ENCODE assay signal across 19 cellular contexts in the genomic region with DNA sequence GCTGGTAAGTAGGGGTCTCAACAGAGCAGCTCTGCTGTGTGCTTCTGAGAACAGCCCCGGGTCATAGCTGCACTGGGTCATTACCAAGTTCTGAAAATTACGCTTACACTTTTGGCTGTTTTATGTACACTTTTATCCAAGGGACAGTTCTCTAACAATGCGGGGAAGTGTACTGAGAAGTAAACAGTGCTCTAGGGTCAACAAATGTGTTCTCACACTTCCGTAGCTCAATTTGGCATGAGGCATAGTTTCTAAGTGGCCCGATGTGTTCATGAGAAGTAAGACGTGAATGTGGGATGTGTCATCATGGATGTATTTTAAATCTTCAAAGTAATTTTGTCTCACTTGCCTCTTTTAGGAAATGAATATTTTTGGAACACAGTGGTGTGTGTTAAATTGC. TPM values are rescaled to one million over a fixed set of nuclear protein-coding genes. Genes with fewer than 3 reads are reported as not detected.
DNase-seq lines count a peak whose midpoint lies in the region; ATAC-seq, FAIRE-seq and TF ChIP-seq lines count a peak whose summit lies in the region.
"Had no signal": no experiment of that assay in that cellular context is flagged by ENCODE, and none has a peak within 500 bp of the region (broad histone marks: within the 10 kb centered on the region; RNA-seq: fewer than 3 reads in every experiment).

No MANE protein-coding gene starts in this region.

- H3K4me1 ChIP-seq in right lobe of liver (no peaks in the 10 kb centered on the region), HepG2 (ENCODE audit: insufficient read depth, low read length) (no peaks in the 10 kb centered on the region), upper lobe of right lung (no peaks in the 10 kb centered on the region)

- H3K4me2 ChIP-seq in HepG2 (ENCODE audit: low read depth, low read length) = no peak overlapping the region
- H3K4me2 ChIP-seq: BLaER1 had no signal

- no peaks in the 10 kb centered on the region for H3K27me3 ChIP-seq in right lobe of liver
- H3K27me3 ChIP-seq in HepG2 (ENCODE audit: control insufficient read depth in 1 of 2, insufficient read depth in 2 of 2, low read length in 2 of 2) = no peaks in the 10 kb centered on the region
- H3K27me3 ChIP-seq in upper lobe of right lung = no peaks in the 10 kb centered on the region
- H3K27me3 ChIP-seq: BLaER1 had no signal

- TF ChIP-seq EP300 in HepG2 (IDR thresholded peaks at IDR 0.05; ENCODE audit: low read depth in 2 of 2, low read length in 2 of 2) = no peak
- no peak for TF ChIP-seq EP300 in HepG2 (CRISPR knock-in tag; IDR thresholded peaks at IDR 0.05; ENCODE audit: borderline replicate concordance)

- intact Hi-C loops in right lobe of liver (cut with DNase I) (no loop called here), HepG2 (cut with micrococcal nuclease; ENCODE audit: unreplicated experiment) (no loop called here), upper lobe of right lung (cut with DNase I) (no loop called here)

- H3K27ac ChIP-seq in right lobe of liver = no peak overlapping the region
- H3K27ac ChIP-seq in HepG2 (ENCODE audit: extremely low read length, insufficient read depth, low read length) = no peak overlapping the region
- H3K27ac ChIP-seq in caudate nucleus (ENCODE audit: low read depth, low read length) = peak overlapping the region; percentile 31
- peak overlapping the region; percentile 17 for H3K27ac ChIP-seq in upper lobe of right lung
- H3K27ac ChIP-seq: BLaER1, GM23248 had no signal

- WGBS in right lobe of liver (ENCODE audit: insufficient coverage, low coverage, low lambda C conversion rate, missing lambda C conversion rate) = 71% methylated on average over 6 of the region's 6 CpGs
- WGBS in HepG2 (ENCODE audit: low lambda C conversion rate) = 93% methylated on average over 6 of the region's 6 CpGs

- H3K4me3 ChIP-seq in right lobe of liver (no peak overlapping the region), HepG2 (replicated peaks in 1 of 3; ENCODE audit: insufficient read depth in 1 of 3, low read depth in 2 of 3, low read length in 3 of 3) (no peak overlapping the region), upper lobe of right lung (no peak overlapping the region)
- H3K4me3 ChIP-seq: BLaER1, GM23248 had no signal

- H3K79me2 ChIP-seq in HepG2 (ENCODE audit: insufficient read depth, low read length) = no peaks in the 10 kb centered on the region

- CTCF ChIA-PET in HepG2 (lab: Yijun Ruan, JAX; ENCODE audit: low intra/inter-chr PET ratio, low total read pairs) = no interaction called here

- in situ Hi-C loops in HepG2 (cut with HindIII; ENCODE audit: extremely low pct_ligation_motif_present, low pct_unique_long_range_greater_than_20kb) = no loop called here

- no peak overlapping the region for H2AFZ ChIP-seq in HepG2 (ENCODE audit: low read length)
- H2AFZ ChIP-seq: GM23248 had no signal

- no peaks in the 10 kb centered on the region for H4K20me1 ChIP-seq in HepG2 (ENCODE audit: insufficient read depth, low read length)
- H4K20me1 ChIP-seq: BLaER1 had no signal

- no peak for FAIRE-seq in HepG2 (lab: Jason Lieb, UNC)
- FAIRE-seq: A204.1, D721Med, G401.6 had no signal

- DNase-seq in right lobe of liver = no peak
- DNase-seq in HepG2 (ENCODE audit: low spot score) = no peak
- no peak for DNase-seq in caudate nucleus (lab: John Stamatoyannopoulos, UW)
- DNase-seq in medulla oblongata (ENCODE audit: extremely low spot score) = peak; percentile 16
- DNase-seq in upper lobe of right lung = no peak
- no peak for DNase-seq in NCI-H2081 (lab: John Stamatoyannopoulos, UW)
- no peak for DNase-seq in iPS-NIHi7 (ENCODE audit: extremely low spot score)
- no peak for DNase-seq in dedifferentiated amniotic fluid mesenchymal stem cell (ENCODE audit: extremely low spot score)
- DNase-seq: CD8-positive, alpha-beta memory T cell; DMS79; GM23248; MV-4-11; NCI-H1417; NCI-H187 treated with DMSO at 0.1 percent for 48 hours; NCI-H446 treated with DMSO at 0.1 percent for 48 hours had no signal

- TF ChIP-seq POLR2A in right lobe of liver (IDR thresholded peaks at IDR 0.05) (no peak), HepG2 (IDR thresholded peaks at IDR 0.05; ENCODE audit: insufficient read depth in 1 of 2, low read depth in 2 of 2, low read length in 2 of 2) (no peak)

- H3K9me3 ChIP-seq in right lobe of liver (no peaks in the 10 kb centered on the region), HepG2 (ENCODE audit: low read length) (no peaks in the 10 kb centered on the region), upper lobe of right lung (no peaks in the 10 kb centered on the region)
- H3K9me3 ChIP-seq: BLaER1 had no signal

- ATAC-seq in right lobe of liver (peak in 3 of 4 donors; percentile 35 to 75 (median 74)), HepG2 (no peak), upper lobe of right lung (peak; percentile 52)

- H3K9ac ChIP-seq in HepG2 (ENCODE audit: insufficient read depth, low read depth, low read length) = no peak overlapping the region
- H3K9ac ChIP-seq: BLaER1, GM23248 had no signal

- H3K36me3 ChIP-seq in right lobe of liver (no peaks in the 10 kb centered on the region), HepG2 (replicated peaks in 1 of 2; ENCODE audit: control insufficient read depth in 1 of 2, insufficient read depth in 2 of 2, low read length in 2 of 2) (peaks cover 1 to 3% of the 10 kb centered on the region in 2 experiments; a peak in 1 of 5 replicates), upper lobe of right lung (no peaks in the 10 kb centered on the region)
- H3K36me3 ChIP-seq: BLaER1 had no signal

- BruUV-seq in HepG2 (replicated peaks; lab: Mats Ljungman, UMichigan) = no TSS peak

- TF ChIP-seq RAD21 in HepG2 (CRISPR knock-in tag; IDR thresholded peaks at IDR 0.05) = no peak

- POLR2A ChIA-PET in HepG2 (lab: Yijun Ruan, JAX) = no interaction called here

- TF ChIP-seq CTCF in right lobe of liver (IDR thresholded peaks at IDR 0.05) (no peak), HepG2 (CRISPR knock-in tag; IDR thresholded peaks at IDR 0.05) (no peak), upper lobe of right lung (IDR thresholded peaks at IDR 0.05) (no peak)

TF ChIP-seq in HepG2, 621 proteins besides CTCF, POLR2A, EP300 and RAD21 (continues in another document):
- TF ChIP-seq ZSCAN25 (CRISPR knock-in tag; IDR thresholded peaks at IDR 0.05) (no peak), CENPX (CRISPR knock-in tag; IDR thresholded peaks at IDR 0.05) (no peak), SALL1 (CRISPR knock-in tag; IDR thresholded peaks at IDR 0.05) (no peak), ZFP36 (IDR thresholded peaks at IDR 0.05; ENCODE audit: borderline replicate concordance, low read depth, low read length, partially characterized antibody) (no peak), ZNF788 (CRISPR knock-in tag; IDR thresholded peaks at IDR 0.05; ENCODE audit: borderline replicate concordance) (no peak)

RNA-seq across cellular contexts. Expression of gene VAMP3, which starts 10.9 kb away (rescaled TPM):
- total RNA-seq in right lobe of liver (10 to 100 TPM; 28.2 to 39.9 (median 31.7) TPM), HepG2 (2016; rRNA removed; fragmentation: Illumina TruSeq; extraction: Trizol) (75.3 and 102 TPM in 2 replicates), upper lobe of right lung (129 TPM)
- total RNA-seq in HepG2 (2016; cell fraction: cytosol; rRNA removed; fragmentation: Illumina TruSeq; extraction: Trizol; ENCODE audit: low read depth) = 16.6 and 20.3 TPM in 2 replicates
- 73.2 and 109 TPM in 2 replicates for total RNA-seq in HepG2 (2016; cell fraction: insoluble cytoplasmic fraction; rRNA removed; fragmentation: Illumina TruSeq; extraction: Trizol)
- total RNA-seq in HepG2 (2016; cell fraction: membrane; rRNA removed; fragmentation: Illumina TruSeq; extraction: Trizol) = 75.9 and 77.4 TPM in 2 replicates
- 43.2 and 44.6 TPM in 2 replicates for total RNA-seq in HepG2 (2016; cell fraction: nucleus; rRNA removed; fragmentation: Illumina TruSeq; extraction: Trizol)
- polyA plus RNA-seq in HepG2 (2011; rRNA removed) = 75.8 and 88.7 TPM in 2 replicates
- 43.2 and 66.5 TPM in 2 replicates for polyA plus RNA-seq in HepG2 (2011; cell fraction: cytosol; rRNA removed)
- 21.8 and 31.6 TPM in 2 replicates for polyA plus RNA-seq in HepG2 (2011; cell fraction: nucleus; rRNA removed)
- polyA plus RNA-seq in HepG2 (2012) = 52.3 and 54.8 TPM in 2 replicates
- 18.0 and 18.9 TPM in 2 replicates for polyA plus RNA-seq in HepG2 (2016; cell fraction: cytosol; fragmentation: Illumina TruSeq; extraction: Trizol; ENCODE audit: low read depth)
- 147 and 152 TPM in 2 replicates for polyA plus RNA-seq in HepG2 (2016; cell fraction: insoluble cytoplasmic fraction; fragmentation: Illumina TruSeq; extraction: Trizol; ENCODE audit: low read depth)
- polyA plus RNA-seq in HepG2 (2016; cell fraction: membrane; fragmentation: Illumina TruSeq; extraction: Trizol; ENCODE audit: low read depth) = 70.8 and 73.6 TPM in 2 replicates
- polyA plus RNA-seq in HepG2 (2016; cell fraction: nucleus; fragmentation: Illumina TruSeq; extraction: Trizol; ENCODE audit: insufficient read depth, low read depth) = 75.8 and 78.8 TPM in 2 replicates
- 29.0 and 31.6 TPM in 2 replicates for polyA minus RNA-seq in HepG2 (2011; rRNA and poly(A)+ RNA removed; ENCODE audit: low replicate concordance)
- polyA minus RNA-seq in HepG2 (2011; cell fraction: cytosol; rRNA and poly(A)+ RNA removed) = 34.5 and 42.2 TPM in 2 replicates
- polyA minus RNA-seq in HepG2 (2011; cell fraction: nucleus; rRNA and poly(A)+ RNA removed) = 20.9 and 32.9 TPM in 2 replicates

RNA-seq across cellular contexts. Expression of gene PER3, which starts 23.8 kb away (rescaled TPM):
- total RNA-seq in right lobe of liver = 10 to 100 TPM in 3 of 6 experiments, 1 to 10 TPM in 3; 8.7 to 26.2 (median 13.5) TPM
- total RNA-seq in HepG2 (2016; rRNA removed; fragmentation: Illumina TruSeq; extraction: Trizol) = 3.0 and 3.3 TPM in 2 replicates
- total RNA-seq in HepG2 (2016; cell fraction: cytosol; rRNA removed; fragmentation: Illumina TruSeq; extraction: Trizol; ENCODE audit: low read depth) = 1.1 and 1.2 TPM in 2 replicates
- total RNA-seq in HepG2 (2016; cell fraction: insoluble cytoplasmic fraction; rRNA removed; fragmentation: Illumina TruSeq; extraction: Trizol) = 2.8 and 3.0 TPM in 2 replicates
- 2.3 and 3.0 TPM in 2 replicates for total RNA-seq in HepG2 (2016; cell fraction: membrane; rRNA removed; fragmentation: Illumina TruSeq; extraction: Trizol)
- total RNA-seq in HepG2 (2016; cell fraction: nucleus; rRNA removed; fragmentation: Illumina TruSeq; extraction: Trizol) = 4.0 and 5.0 TPM in 2 replicates
- polyA plus RNA-seq in HepG2 (2011; rRNA removed) = 5.3 and 6.0 TPM in 2 replicates
- polyA plus RNA-seq in HepG2 (2011; cell fraction: cytosol; rRNA removed) = 2.6 and 3.0 TPM in 2 replicates
- polyA plus RNA-seq in HepG2 (2011; cell fraction: nucleus; rRNA removed) = 6.4 and 8.2 TPM in 2 replicates
- 2.7 TPM in 2 replicates for polyA plus RNA-seq in HepG2 (2012)
- 0.69 and 0.78 TPM in 2 replicates for polyA plus RNA-seq in HepG2 (2016; cell fraction: cytosol; fragmentation: Illumina TruSeq; extraction: Trizol; ENCODE audit: low read depth)
- 2.9 and 3.3 TPM in 2 replicates for polyA plus RNA-seq in HepG2 (2016; cell fraction: insoluble cytoplasmic fraction; fragmentation: Illumina TruSeq; extraction: Trizol; ENCODE audit: low read depth)
- polyA plus RNA-seq in HepG2 (2016; cell fraction: membrane; fragmentation: Illumina TruSeq; extraction: Trizol; ENCODE audit: low read depth) = 1.3 and 1.5 TPM in 2 replicates
- 8.9 and 10.2 TPM in 2 replicates for polyA plus RNA-seq in HepG2 (2016; cell fraction: nucleus; fragmentation: Illumina TruSeq; extraction: Trizol; ENCODE audit: insufficient read depth, low read depth)
- polyA minus RNA-seq in HepG2 (2011; rRNA and poly(A)+ RNA removed; ENCODE audit: low replicate concordance) = 2.5 and 9.5 TPM in 2 replicates
- polyA minus RNA-seq in HepG2 (2011; cell fraction: cytosol; rRNA and poly(A)+ RNA removed) = 2.4 and 4.8 TPM in 2 replicates
- polyA minus RNA-seq in HepG2 (2011; cell fraction: nucleus; rRNA and poly(A)+ RNA removed) = 11.1 and 12.4 TPM in 2 replicates
- total RNA-seq in upper lobe of right lung = 47.1 TPM

Comparison
In these comparisons a context has a peak if more than half of its experiments do, and no peak if none do; other contexts are left out.
1. H3K27ac ChIP-seq: peak in caudate nucleus (single experiment) and upper lobe of right lung (single experiment); none in right lobe of liver (0 of 3) and HepG2 (single experiment).